In the genomic region with DNA sequence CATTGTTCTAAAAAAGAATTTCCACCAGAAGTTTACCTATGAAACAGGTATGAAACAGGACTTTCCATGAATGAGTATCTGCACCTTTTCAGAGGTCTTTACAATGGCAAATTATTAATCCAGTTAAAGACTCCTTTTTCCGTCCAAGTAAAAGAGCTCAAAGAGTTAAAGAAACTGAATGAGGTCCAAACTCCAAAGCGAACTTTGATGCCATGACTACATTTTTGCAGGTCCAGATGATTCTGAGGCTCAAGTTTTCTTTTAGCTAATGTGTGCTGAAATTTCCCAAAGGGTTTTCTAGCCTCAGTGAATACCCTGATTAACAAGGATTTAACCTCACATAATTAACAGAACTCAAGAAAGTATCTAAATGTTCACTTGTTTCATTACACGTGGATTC, we compare ENCODE assay signal across 20 cellular contexts.
"Had no signal": no experiment of that assay in that cellular context is flagged by ENCODE, and none has a peak within 500 bp of the region (broad histone marks: within the 10 kb centered on the region; RNA-seq: fewer than 3 reads in every experiment).

No MANE protein-coding gene starts in this region.

- ATAC-seq: SK-N-SH treated with all-trans-retinoic acid at 6 μM for 48 hours had no signal

- H3K4me3 ChIP-seq: SJCRH30 had no signal

- H3K27ac ChIP-seq: HL-60, RWPE1, SJCRH30 had no signal

- FAIRE-seq: HTR-8/SVneo had no signal

- H3K9me3 ChIP-seq: SJCRH30 had no signal

- H3K27me3 ChIP-seq: SJCRH30 had no signal

- DNase-seq: KBM-7, MV-4-11, NCI-H1048, NCI-H1105, NCI-H1417, NCI-H1436 treated with DMSO at 0.1 percent for 48 hours, NCI-H1694, NCI-H187 treated with DMSO at 0.1 percent for 48 hours, NCI-H2029 treated with DMSO at 0.1 percent for 48 hours, NCI-H2171 treated with DMSO at 0.1 percent for 48 hours, NCI-H2227 treated with DMSO at 0.1 percent for 48 hours, NCI-H524 treated with DMSO at 0.1 percent for 48 hours, NCI-H69, NCI-H774, SHP77, SJCRH30 had no signal

- H3K36me3 ChIP-seq: SJCRH30 had no signal
